ENCODE assay signal across 10 cellular contexts in genomic region chr2:54212456-54212855, GRCh38. TPM values are rescaled to one million over a fixed set of nuclear protein-coding genes. Genes with fewer than 3 reads are reported as not detected.
A peak's percentile ranks its signal among the peaks of the same experiment; 100 is the strongest.
DNase-seq lines count a peak whose midpoint lies in the region; ATAC-seq and TF ChIP-seq lines count a peak whose summit lies in the region.
"Had no signal": no experiment of that assay in that cellular context is flagged by ENCODE, and none has a peak within 500 bp of the region (broad histone marks: within the 10 kb centered on the region; RNA-seq: fewer than 3 reads in every experiment).

No MANE protein-coding gene starts in this region.

- WGBS in esophagus squamous epithelium, 2 donors = 65 to 68% methylated on average over 1 of the region's 1 CpG

- ATAC-seq in HG03571 (IDR thresholded peaks at IDR 0.05; ENCODE audit: unreplicated experiment) = no peak
- ATAC-seq: K562 had no signal

- TF ChIP-seq CTCF in esophagus squamous epithelium (IDR thresholded peaks at IDR 0.05) = no peak

- no peak for TF ChIP-seq POLR2A in esophagus squamous epithelium (IDR thresholded peaks at IDR 0.05)

- peaks cover 0 to 4% (median 0%) of the 10 kb centered on the region in 3 donors for H3K9me3 ChIP-seq in esophagus squamous epithelium

- H3K4me3 ChIP-seq in skeletal muscle cell (ENCODE audit: low read depth, low read length) = no peak overlapping the region
- H3K4me3 ChIP-seq in esophagus squamous epithelium = no peak overlapping the region
- H3K4me3 ChIP-seq: K562 had no signal

- intact Hi-C loops in esophagus squamous epithelium (cut with DNase I) = no loop called here

- H3K36me3 ChIP-seq in esophagus squamous epithelium = no peaks in the 10 kb centered on the region

- no peak overlapping the region for H3K27ac ChIP-seq in esophagus squamous epithelium

- peaks cover 0 to 19% (median 3%) of the 10 kb centered on the region in 3 donors for H3K4me1 ChIP-seq in esophagus squamous epithelium

- peak; percentile 96 for DNase-seq in HCEC 1CT
- DNase-seq in SW 1271 (lab: John Stamatoyannopoulos, UW) = peak; percentile 30 to 80
- DNase-seq in foreskin melanocyte = peak; percentile 78
- peak; percentile 84 for DNase-seq in skeletal muscle cell (ENCODE audit: low read depth)
- no peak for DNase-seq in NCI-H2107 treated with DMSO at 0.1 percent for 48 hours (lab: John Stamatoyannopoulos, UW; ENCODE audit: unreplicated experiment)
- DNase-seq in esophagus squamous epithelium (lab: John Stamatoyannopoulos, UW) = no peak
- DNase-seq in activated CD8-positive, alpha-beta memory T cell treated with anti-CD3 and anti-CD28 coated beads for 24 hours = no peak
- DNase-seq: NCI-H526 treated with DMSO at 0.1 percent for 48 hours had no signal

- no peaks in the 10 kb centered on the region for H3K27me3 ChIP-seq in esophagus squamous epithelium

RNA-seq across cellular contexts. Expression of gene TSPYL6, which starts 43.6 kb away (rescaled TPM):
- not detected for total RNA-seq in esophagus squamous epithelium

Comparison
In these comparisons a context has a peak if more than half of its experiments do, and no peak if none do; other contexts are left out.
1. DNase-seq: peak in HCEC 1CT (single experiment), SW 1271 (2 of 2), foreskin melanocyte (single experiment) and skeletal muscle cell (single experiment); none in NCI-H2107 treated with DMSO at 0.1 percent for 48 hours (single experiment), esophagus squamous epithelium (single experiment) and activated CD8-positive, alpha-beta memory T cell treated with anti-CD3 and anti-CD28 coated beads for 24 hours (single experiment).